ENCODE assay signal across 1 cellular context in the genomic region with DNA sequence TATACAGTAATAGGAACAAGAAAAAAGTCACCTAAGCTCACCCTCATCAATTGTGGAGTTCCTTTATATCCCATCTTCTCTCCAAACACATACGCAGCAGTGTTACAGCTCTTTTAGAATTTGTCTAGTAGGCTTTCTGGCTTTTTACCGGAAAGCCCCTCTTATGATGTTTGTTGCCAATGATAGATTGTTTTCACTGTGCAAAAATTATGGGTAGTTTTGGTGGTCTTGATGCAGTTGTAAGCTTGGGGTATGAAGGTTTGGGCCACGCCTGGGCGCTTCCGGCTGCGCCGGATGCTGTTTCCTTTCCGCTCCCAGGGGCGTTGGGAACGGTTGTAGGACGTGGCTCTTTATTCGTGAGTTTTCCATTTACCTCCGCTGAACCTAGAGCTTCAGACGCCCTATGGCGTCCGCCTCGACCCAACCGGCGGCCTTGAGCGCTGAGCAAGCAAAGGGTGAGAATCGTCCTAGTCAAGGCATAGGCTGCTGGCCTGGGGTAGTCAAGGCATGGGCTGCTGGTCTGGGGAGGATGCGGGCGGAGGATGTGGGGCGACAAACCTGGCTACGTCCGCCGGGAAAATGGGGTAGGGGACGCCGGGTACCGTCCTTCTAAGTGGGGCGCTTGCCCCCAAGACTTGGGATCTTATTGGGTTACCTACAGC.
TF ChIP-seq lines count a peak whose summit lies in the region.

TSS of gene C12orf57 (plus strand) at position 304 of the 662 bp plus-strand sequence. CDS start at position 404, 100 bp downstream.
TSS of gene RNU7-1 (plus strand) at position 98 of the 662 bp plus-strand sequence.

TF ChIP-seq in HepG2, 621 proteins besides CTCF, POLR2A, EP300 and RAD21 (continued from another document and continues in another):
- TF ChIP-seq MLLT10 (CRISPR knock-in tag; IDR thresholded peaks at IDR 0.05) (no peak), ZNF577 (CRISPR knock-in tag; IDR thresholded peaks at IDR 0.05; ENCODE audit: borderline replicate concordance, low read depth) (0 out of 2 replicates have a peak, but pooled peaks have one; percentile 51), ZNF414 (CRISPR knock-in tag; IDR thresholded peaks at IDR 0.05) (no peak; the same call in 1 of the 2 replicates), PAWR (CRISPR knock-in tag; IDR thresholded peaks at IDR 0.05; ENCODE audit: borderline replicate concordance) (0 out of 2 replicates have a peak, but pooled peaks have one; percentile 89), ZNF225 (CRISPR knock-in tag; IDR thresholded peaks at IDR 0.05) (no peak), ZNF7 (CRISPR knock-in tag; IDR thresholded peaks at IDR 0.05) (peak; percentile 37; the same call in 1 of the 2 replicates), ATF7 (IDR thresholded peaks at IDR 0.05) (no peak), ATF7 (CRISPR knock-in tag; IDR thresholded peaks at IDR 0.05) (peak; percentile 27; the same call in 1 of the 2 replicates), TBX2 (CRISPR knock-in tag; IDR thresholded peaks at IDR 0.05; ENCODE audit: borderline replicate concordance) (no peak), SP140L (CRISPR knock-in tag; IDR thresholded peaks at IDR 0.05; ENCODE audit: borderline replicate concordance) (peak; percentile 98), NR2F6 (IDR thresholded peaks at IDR 0.05) (peak; percentile 66; the same call in 1 of the 2 replicates), NR2F6 (CRISPR knock-in tag; IDR thresholded peaks at IDR 0.05) (peak; percentile 64), SNAPC2 (CRISPR knock-in tag; IDR thresholded peaks at IDR 0.05) (peak; percentile 100), ZNF124 (CRISPR knock-in tag; IDR thresholded peaks at IDR 0.05) (peak; percentile 95), JUND (CRISPR knock-in tag; IDR thresholded peaks at IDR 0.05) (no peak), ZNF646 (CRISPR knock-in tag; IDR thresholded peaks at IDR 0.05) (no peak), SOX6 (IDR thresholded peaks at IDR 0.05) (no peak), SOX6 (CRISPR knock-in tag; IDR thresholded peaks at IDR 0.05) (peak; percentile 60), NFKBIZ (CRISPR knock-in tag; IDR thresholded peaks at IDR 0.05) (peak; percentile 74), CREM (IDR thresholded peaks at IDR 0.05) (peak; percentile 86), CREM (CRISPR knock-in tag; IDR thresholded peaks at IDR 0.05) (no peak), SP5 (CRISPR knock-in tag; IDR thresholded peaks at IDR 0.05; ENCODE audit: borderline replicate concordance, low read depth) (peak; percentile 36; the same call in 1 of the 2 replicates), ZNF451 (CRISPR knock-in tag; IDR thresholded peaks at IDR 0.05) (no peak; the same call in 1 of the 2 replicates), HOXA7 (CRISPR knock-in tag; IDR thresholded peaks at IDR 0.05) (peak; percentile 97), ZNF780A (CRISPR knock-in tag; IDR thresholded peaks at IDR 0.05) (peak; percentile 96), FLYWCH1 (CRISPR knock-in tag; IDR thresholded peaks at IDR 0.05) (peak; percentile 57; the same call in 1 of the 2 replicates), ZNF556 (CRISPR knock-in tag; IDR thresholded peaks at IDR 0.05; ENCODE audit: borderline replicate concordance) (peak; percentile 52; the same call in 1 of the 2 replicates), ZBTB1 (CRISPR knock-in tag; IDR thresholded peaks at IDR 0.05; ENCODE audit: borderline replicate concordance) (no peak), REPIN1 (CRISPR knock-in tag; IDR thresholded peaks at IDR 0.05; ENCODE audit: borderline replicate concordance, low read depth) (peak; percentile 23; the same call in 1 of the 2 replicates), U2AF1 (optimal IDR thresholded peaks at IDR 0.05; ENCODE audit: low read depth, low read length) (no peak), DMAP1 (CRISPR knock-in tag; IDR thresholded peaks at IDR 0.05) (peak; percentile 83), ZFP62 (CRISPR knock-in tag; IDR thresholded peaks at IDR 0.05) (no peak), SIX1 (CRISPR knock-in tag; IDR thresholded peaks at IDR 0.05; ENCODE audit: borderline replicate concordance) (peak; percentile 73), ZNF24 (IDR thresholded peaks at IDR 0.05) (no peak), ZNF563 (CRISPR knock-in tag; IDR thresholded peaks at IDR 0.05) (no peak)
- TF ChIP-seq, protein P1, sequence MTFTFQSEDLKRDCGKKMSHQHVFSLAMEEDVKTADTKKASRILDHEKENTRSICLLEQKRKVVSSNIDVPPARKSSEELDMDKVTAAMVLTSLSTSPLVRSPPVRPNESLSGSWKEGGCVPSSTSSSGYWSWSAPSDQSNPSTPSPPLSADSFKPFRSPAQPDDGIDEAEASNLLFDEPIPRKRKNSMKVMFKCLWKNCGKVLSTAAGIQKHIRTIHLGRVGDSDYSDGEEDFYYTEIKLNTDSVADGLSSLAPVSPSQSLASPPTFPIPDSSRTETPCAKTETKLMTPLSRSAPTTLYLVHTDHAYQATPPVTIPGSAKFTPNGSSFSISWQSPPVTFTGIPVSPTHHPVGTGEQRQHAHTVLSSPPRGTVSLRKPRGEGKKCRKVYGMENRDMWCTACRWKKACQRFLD (CRISPR knock-in tag; IDR thresholded peaks at IDR 0.05; ENCODE audit: borderline replicate concordance), result no peak
- TF ChIP-seq, protein P2, sequence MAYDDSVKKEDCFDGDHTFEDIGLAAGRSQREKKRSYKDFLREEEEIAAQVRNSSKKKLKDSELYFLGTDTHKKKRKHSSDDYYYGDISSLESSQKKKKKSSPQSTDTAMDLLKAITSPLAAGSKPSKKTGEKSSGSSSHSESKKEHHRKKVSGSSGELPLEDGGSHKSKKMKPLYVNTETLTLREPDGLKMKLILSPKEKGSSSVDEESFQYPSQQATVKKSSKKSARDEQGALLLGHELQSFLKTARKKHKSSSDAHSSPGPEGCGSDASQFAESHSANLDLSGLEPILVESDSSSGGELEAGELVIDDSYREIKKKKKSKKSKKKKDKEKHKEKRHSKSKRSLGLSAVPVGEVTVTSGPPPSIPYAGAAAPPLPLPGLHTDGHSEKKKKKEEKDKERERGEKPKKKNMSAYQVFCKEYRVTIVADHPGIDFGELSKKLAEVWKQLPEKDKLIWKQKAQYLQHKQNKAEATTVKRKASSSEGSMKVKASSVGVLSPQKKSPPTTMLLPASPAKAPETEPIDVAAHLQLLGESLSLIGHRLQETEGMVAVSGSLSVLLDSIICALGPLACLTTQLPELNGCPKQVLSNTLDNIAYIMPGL (CRISPR knock-in tag; IDR thresholded peaks at IDR 0.05; ENCODE audit: borderline replicate concordance in 1 of 2, low read depth in 1 of 2), result peak; percentile 39 to 85; a peak in 3 of 4 replicates
- TF ChIP-seq, protein P3, sequence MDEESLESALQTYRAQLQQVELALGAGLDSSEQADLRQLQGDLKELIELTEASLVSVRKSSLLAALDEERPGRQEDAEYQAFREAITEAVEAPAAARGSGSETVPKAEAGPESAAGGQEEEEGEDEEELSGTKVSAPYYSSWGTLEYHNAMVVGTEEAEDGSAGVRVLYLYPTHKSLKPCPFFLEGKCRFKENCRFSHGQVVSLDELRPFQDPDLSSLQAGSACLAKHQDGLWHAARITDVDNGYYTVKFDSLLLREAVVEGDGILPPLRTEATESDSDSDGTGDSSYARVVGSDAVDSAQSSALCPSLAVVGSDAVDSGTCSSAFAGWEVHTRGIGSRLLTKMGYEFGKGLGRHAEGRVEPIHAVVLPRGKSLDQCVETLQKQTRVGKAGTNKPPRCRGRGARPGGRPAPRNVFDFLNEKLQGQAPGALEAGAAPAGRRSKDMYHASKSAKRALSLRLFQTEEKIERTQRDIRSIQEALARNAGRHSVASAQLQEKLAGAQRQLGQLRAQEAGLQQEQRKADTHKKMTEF (CRISPR knock-in tag; IDR thresholded peaks at IDR 0.05), result peak; percentile 92
- TF ChIP-seq, protein P4, sequence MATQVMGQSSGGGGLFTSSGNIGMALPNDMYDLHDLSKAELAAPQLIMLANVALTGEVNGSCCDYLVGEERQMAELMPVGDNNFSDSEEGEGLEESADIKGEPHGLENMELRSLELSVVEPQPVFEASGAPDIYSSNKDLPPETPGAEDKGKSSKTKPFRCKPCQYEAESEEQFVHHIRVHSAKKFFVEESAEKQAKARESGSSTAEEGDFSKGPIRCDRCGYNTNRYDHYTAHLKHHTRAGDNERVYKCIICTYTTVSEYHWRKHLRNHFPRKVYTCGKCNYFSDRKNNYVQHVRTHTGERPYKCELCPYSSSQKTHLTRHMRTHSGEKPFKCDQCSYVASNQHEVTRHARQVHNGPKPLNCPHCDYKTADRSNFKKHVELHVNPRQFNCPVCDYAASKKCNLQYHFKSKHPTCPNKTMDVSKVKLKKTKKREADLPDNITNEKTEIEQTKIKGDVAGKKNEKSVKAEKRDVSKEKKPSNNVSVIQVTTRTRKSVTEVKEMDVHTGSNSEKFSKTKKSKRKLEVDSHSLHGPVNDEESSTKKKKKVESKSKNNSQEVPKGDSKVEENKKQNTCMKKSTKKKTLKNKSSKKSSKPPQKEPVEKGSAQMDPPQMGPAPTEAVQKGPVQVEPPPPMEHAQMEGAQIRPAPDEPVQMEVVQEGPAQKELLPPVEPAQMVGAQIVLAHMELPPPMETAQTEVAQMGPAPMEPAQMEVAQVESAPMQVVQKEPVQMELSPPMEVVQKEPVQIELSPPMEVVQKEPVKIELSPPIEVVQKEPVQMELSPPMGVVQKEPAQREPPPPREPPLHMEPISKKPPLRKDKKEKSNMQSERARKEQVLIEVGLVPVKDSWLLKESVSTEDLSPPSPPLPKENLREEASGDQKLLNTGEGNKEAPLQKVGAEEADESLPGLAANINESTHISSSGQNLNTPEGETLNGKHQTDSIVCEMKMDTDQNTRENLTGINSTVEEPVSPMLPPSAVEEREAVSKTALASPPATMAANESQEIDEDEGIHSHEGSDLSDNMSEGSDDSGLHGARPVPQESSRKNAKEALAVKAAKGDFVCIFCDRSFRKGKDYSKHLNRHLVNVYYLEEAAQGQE (IDR thresholded peaks at IDR 0.05; ENCODE audit: borderline replicate concordance in 1 of 2, low read depth in 1 of 2, low read length in 2 of 2), result peak in 1 of 2 experiments; percentile 60; a peak in 1 of 4 replicates
- TF ChIP-seq, protein P5, sequence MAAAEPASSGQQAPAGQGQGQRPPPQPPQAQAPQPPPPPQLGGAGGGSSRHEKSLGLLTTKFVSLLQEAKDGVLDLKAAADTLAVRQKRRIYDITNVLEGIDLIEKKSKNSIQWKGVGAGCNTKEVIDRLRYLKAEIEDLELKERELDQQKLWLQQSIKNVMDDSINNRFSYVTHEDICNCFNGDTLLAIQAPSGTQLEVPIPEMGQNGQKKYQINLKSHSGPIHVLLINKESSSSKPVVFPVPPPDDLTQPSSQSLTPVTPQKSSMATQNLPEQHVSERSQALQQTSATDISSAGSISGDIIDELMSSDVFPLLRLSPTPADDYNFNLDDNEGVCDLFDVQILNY (CRISPR knock-in tag; conservative IDR thresholded peaks at IDR 0.05), result no peak
- TF ChIP-seq, protein P6, sequence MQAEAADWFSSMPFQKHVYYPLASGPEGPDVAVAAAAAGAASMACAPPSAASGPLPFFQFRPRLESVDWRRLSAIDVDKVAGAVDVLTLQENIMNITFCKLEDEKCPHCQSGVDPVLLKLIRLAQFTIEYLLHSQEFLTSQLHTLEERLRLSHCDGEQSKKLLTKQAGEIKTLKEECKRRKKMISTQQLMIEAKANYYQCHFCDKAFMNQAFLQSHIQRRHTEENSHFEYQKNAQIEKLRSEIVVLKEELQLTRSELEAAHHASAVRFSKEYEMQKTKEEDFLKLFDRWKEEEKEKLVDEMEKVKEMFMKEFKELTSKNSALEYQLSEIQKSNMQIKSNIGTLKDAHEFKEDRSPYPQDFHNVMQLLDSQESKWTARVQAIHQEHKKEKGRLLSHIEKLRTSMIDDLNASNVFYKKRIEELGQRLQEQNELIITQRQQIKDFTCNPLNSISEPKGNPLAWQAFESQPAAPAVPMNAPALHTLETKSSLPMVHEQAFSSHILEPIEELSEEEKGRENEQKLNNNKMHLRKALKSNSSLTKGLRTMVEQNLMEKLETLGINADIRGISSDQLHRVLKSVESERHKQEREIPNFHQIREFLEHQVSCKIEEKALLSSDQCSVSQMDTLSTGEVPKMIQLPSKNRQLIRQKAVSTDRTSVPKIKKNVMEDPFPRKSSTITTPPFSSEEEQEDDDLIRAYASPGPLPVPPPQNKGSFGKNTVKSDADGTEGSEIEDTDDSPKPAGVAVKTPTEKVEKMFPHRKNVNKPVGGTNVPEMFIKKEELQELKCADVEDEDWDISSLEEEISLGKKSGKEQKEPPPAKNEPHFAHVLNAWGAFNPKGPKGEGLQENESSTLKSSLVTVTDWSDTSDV (CRISPR knock-in tag; IDR thresholded peaks at IDR 0.05), result no peak; the same call in 1 of the 2 replicates
